Comparison of ENCODE assay signal across 9 cellular contexts in the genomic region with DNA sequence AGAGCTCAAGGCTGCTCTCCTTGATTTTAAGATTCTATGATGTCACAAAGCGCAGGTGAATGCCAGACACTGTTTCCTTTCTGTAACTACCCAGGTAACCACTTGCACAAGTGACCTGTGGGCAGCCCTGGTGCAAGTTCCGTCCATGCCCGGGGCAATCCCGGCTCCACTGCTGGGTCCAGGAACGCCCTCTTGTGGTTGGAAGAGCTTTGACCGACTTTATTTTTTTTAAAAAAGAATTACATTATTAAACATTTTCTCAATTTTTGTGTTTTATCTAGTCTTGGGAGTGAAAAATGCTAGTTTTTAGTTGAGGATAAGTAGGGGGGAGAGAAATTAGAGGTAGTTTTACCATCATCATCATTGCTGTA.
DNase-seq lines count a peak whose midpoint lies in the region; ATAC-seq and TF ChIP-seq lines count a peak whose summit lies in the region.
"Had no signal": no experiment of that assay in that cellular context is flagged by ENCODE, and none has a peak within 500 bp of the region (broad histone marks: within the 10 kb centered on the region; RNA-seq: fewer than 3 reads in every experiment).

No MANE protein-coding gene starts in this region.

- DNase-seq in GM13977 (ENCODE audit: low spot score): no peak
- DNase-seq in Panc1 (ENCODE audit: low read depth, low spot score): no peak
- DNase-seq in fibroblast of pulmonary artery (ENCODE audit: low read depth): peak; percentile 54
- peak; percentile 63 to 85 for DNase-seq in psoas muscle
- no peak for DNase-seq in medulla oblongata (ENCODE audit: extremely low spot score)
- DNase-seq in activated T-helper 2 cell treated with anti-CD3 and anti-CD28 coated beads, Interferon-gamma antibody, Interleukin-2, Interleukin-4, amounts not matched to agents 10 μg/mL and 5 μg/mL and 100 μg/mL, durations not matched to agents 14 hours and 24 hours and 36 hours (ENCODE audit: low spot score): no peak
- DNase-seq: activated B cell treated with CpG ODN at 0.5 μM for 24 hours had no signal

- no peaks in the 10 kb centered on the region for H3K27me3 Mint-ChIP-seq in activated T-helper 2 cell treated with anti-CD3 and anti-CD28 coated beads, Interferon-gamma antibody, Interleukin-2, Interleukin-4, amounts not matched to agents 10 μg/mL and 5 μg/mL and 100 μg/mL, durations not matched to agents 14 hours and 24 hours and 36 hours (ENCODE audit: low read depth)

- H3K36me3 Mint-ChIP-seq in activated T-helper 2 cell treated with anti-CD3 and anti-CD28 coated beads, Interferon-gamma antibody, Interleukin-2, Interleukin-4, amounts not matched to agents 10 μg/mL and 5 μg/mL and 100 μg/mL, durations not matched to agents 14 hours and 24 hours and 36 hours (ENCODE audit: low read depth): no peaks in the 10 kb centered on the region

- POLR2A ChIA-PET in Panc1 (lab: Charles Lee): no interaction called here

- in situ Hi-C loops in GM13977 (cut with MboI; ENCODE audit: low pct_unique_long_range_greater_than_20kb, low sequenced_read_pairs, unreplicated experiment): no loop called here
- in situ Hi-C loops in Panc1 (cut with HindIII; ENCODE audit: low pct_unique_long_range_greater_than_20kb, low sequenced_read_pairs): no loop called here

- TF ChIP-seq CTCF in GM13977 (IDR thresholded peaks at IDR 0.05; ENCODE audit: extremely low read depth, insufficient read depth, missing control alignments) (peak; percentile 33), Panc1 (IDR thresholded peaks at IDR 0.05) (peak; percentile 71), fibroblast of pulmonary artery (IDR thresholded peaks at IDR 0.05; ENCODE audit: low read length, missing control alignments) (peak; percentile 63), psoas muscle (IDR thresholded peaks at IDR 0.05) (peak; percentile 84)

- no peaks in the 10 kb centered on the region for H3K27me3 ChIP-seq in Panc1 (ENCODE audit: control insufficient read depth, insufficient read depth, low read length)
- H3K27me3 ChIP-seq in psoas muscle (ENCODE audit: insufficient read depth in 3 of 3, low read length in 2 of 3): no peaks in the 10 kb centered on the region

- H3K9me3 ChIP-seq in Panc1 (ENCODE audit: control insufficient read depth, insufficient read depth, low read depth, low read length): no peaks in the 10 kb centered on the region
- H3K9me3 ChIP-seq in psoas muscle: no peaks in the 10 kb centered on the region

- no peak overlapping the region for H3K27ac Mint-ChIP-seq in activated T-helper 2 cell treated with anti-CD3 and anti-CD28 coated beads, Interferon-gamma antibody, Interleukin-2, Interleukin-4, amounts not matched to agents 10 μg/mL and 5 μg/mL and 100 μg/mL, durations not matched to agents 14 hours and 24 hours and 36 hours
- H3K27ac Mint-ChIP-seq: activated B cell treated with CpG ODN at 0.5 μM for 24 hours had no signal

- H3K9me3 Mint-ChIP-seq in activated T-helper 2 cell treated with anti-CD3 and anti-CD28 coated beads, Interferon-gamma antibody, Interleukin-2, Interleukin-4, amounts not matched to agents 10 μg/mL and 5 μg/mL and 100 μg/mL, durations not matched to agents 14 hours and 24 hours and 36 hours: no peaks in the 10 kb centered on the region
- H3K9me3 Mint-ChIP-seq: activated B cell treated with CpG ODN at 0.5 μM for 24 hours had no signal

- H3K4me3 Mint-ChIP-seq in activated T-helper 2 cell treated with anti-CD3 and anti-CD28 coated beads, Interferon-gamma antibody, Interleukin-2, Interleukin-4, amounts not matched to agents 10 μg/mL and 5 μg/mL and 100 μg/mL, durations not matched to agents 14 hours and 24 hours and 36 hours (ENCODE audit: low read depth): no peak overlapping the region
- H3K4me3 Mint-ChIP-seq: activated B cell treated with CpG ODN at 0.5 μM for 24 hours had no signal

- H3K36me3 ChIP-seq in Panc1 (ENCODE audit: control insufficient read depth, insufficient read depth, low read length): no peaks in the 10 kb centered on the region
- H3K36me3 ChIP-seq in psoas muscle (ENCODE audit: insufficient read depth in 1 of 2, low read depth in 1 of 2): no peaks in the 10 kb centered on the region

- H3K4me1 ChIP-seq in Panc1 (ENCODE audit: control insufficient read depth, insufficient read depth, low read length) (no peaks in the 10 kb centered on the region), psoas muscle (peaks cover 32% of the 10 kb centered on the region)

- CTCF ChIA-PET in Panc1 (lab: Charles Lee): no interaction called here

- H3K4me3 ChIP-seq in Panc1 (ENCODE audit: low read depth in 2 of 2, low read length in 2 of 2): no peak overlapping the region
- H3K4me3 ChIP-seq in fibroblast of pulmonary artery (replicated peaks; ENCODE audit: low read depth, low read length): no peak overlapping the region
- H3K4me3 ChIP-seq in psoas muscle: peak overlapping the region; percentile 42

- H3K4me1 Mint-ChIP-seq in activated T-helper 2 cell treated with anti-CD3 and anti-CD28 coated beads, Interferon-gamma antibody, Interleukin-2, Interleukin-4, amounts not matched to agents 10 μg/mL and 5 μg/mL and 100 μg/mL, durations not matched to agents 14 hours and 24 hours and 36 hours (ENCODE audit: low read depth): no peaks in the 10 kb centered on the region
- H3K4me1 Mint-ChIP-seq: activated B cell treated with CpG ODN at 0.5 μM for 24 hours had no signal

- intact Hi-C loops in Panc1 (cut with micrococcal nuclease; ENCODE audit: unreplicated experiment): no loop called here
- intact Hi-C loops in psoas muscle (cut with DNase I): loop anchor here (1.0 to 10.0 kb wide), 14 partner anchors 145 to 1385 kb away; partner anchors contain the start of genes PACRG (in 1 of the 2) and PRKN (in 1 of the 2)
- intact Hi-C loops in activated T-helper 2 cell treated with anti-CD3 and anti-CD28 coated beads, Interferon-gamma antibody, Interleukin-2, Interleukin-4, amounts not matched to agents 10 μg/mL and 5 μg/mL and 100 μg/mL, durations not matched to agents 14 hours and 24 hours and 36 hours (cut with micrococcal nuclease): no loop called here

- ATAC-seq in Panc1: no peak
- ATAC-seq in psoas muscle: peak; percentile 57 to 59 (median 58)
- no peak for ATAC-seq in GM18520 (IDR thresholded peaks at IDR 0.05; ENCODE audit: unreplicated experiment)
- no peak for ATAC-seq in HG03108 (IDR thresholded peaks at IDR 0.05; ENCODE audit: unreplicated experiment)

- H3K27ac ChIP-seq in Panc1 (ENCODE audit: low read length) (no peak overlapping the region), psoas muscle (peak overlapping the region; percentile 99)

- no TSS peak for BruUV-seq in Panc1 (replicated peaks; lab: Mats Ljungman, UMichigan)

- WGBS in psoas muscle, 3 donors: 15 to 28% (median 19%) methylated on average over 6 of the region's 6 CpGs

Comparison
In these comparisons a context has a peak if more than half of its experiments do, and no peak if none do; other contexts are left out.
1. DNase-seq: peak in fibroblast of pulmonary artery (single experiment) and psoas muscle (2 of 2); none in GM13977 (single experiment), Panc1 (single experiment), medulla oblongata (single experiment) and activated T-helper 2 cell treated with anti-CD3 and anti-CD28 coated beads, Interferon-gamma antibody, Interleukin-2, Interleukin-4, amounts not matched to agents 10 μg/mL and 5 μg/mL and 100 μg/mL, durations not matched to agents 14 hours and 24 hours and 36 hours (single experiment).
2. CTCF ChIP-seq: peak in every context shown above with its lines; median percentile 84 in psoas muscle; 71 in Panc1; 63 in fibroblast of pulmonary artery; 33 in GM13977.
3. ATAC-seq: peak in psoas muscle (4 of 4); none in Panc1 (single experiment), GM18520 (single experiment) and HG03108 (single experiment).
4. intact Hi-C loops: an anchor here in psoas muscle (1.0 to 10.0 kb wide); none called in Panc1 and activated T-helper 2 cell treated with anti-CD3 and anti-CD28 coated beads, Interferon-gamma antibody, Interleukin-2, Interleukin-4, amounts not matched to agents 10 μg/mL and 5 μg/mL and 100 μg/mL, durations not matched to agents 14 hours and 24 hours and 36 hours.